ENCODE assay signal across 1 cellular context in the genomic region with DNA sequence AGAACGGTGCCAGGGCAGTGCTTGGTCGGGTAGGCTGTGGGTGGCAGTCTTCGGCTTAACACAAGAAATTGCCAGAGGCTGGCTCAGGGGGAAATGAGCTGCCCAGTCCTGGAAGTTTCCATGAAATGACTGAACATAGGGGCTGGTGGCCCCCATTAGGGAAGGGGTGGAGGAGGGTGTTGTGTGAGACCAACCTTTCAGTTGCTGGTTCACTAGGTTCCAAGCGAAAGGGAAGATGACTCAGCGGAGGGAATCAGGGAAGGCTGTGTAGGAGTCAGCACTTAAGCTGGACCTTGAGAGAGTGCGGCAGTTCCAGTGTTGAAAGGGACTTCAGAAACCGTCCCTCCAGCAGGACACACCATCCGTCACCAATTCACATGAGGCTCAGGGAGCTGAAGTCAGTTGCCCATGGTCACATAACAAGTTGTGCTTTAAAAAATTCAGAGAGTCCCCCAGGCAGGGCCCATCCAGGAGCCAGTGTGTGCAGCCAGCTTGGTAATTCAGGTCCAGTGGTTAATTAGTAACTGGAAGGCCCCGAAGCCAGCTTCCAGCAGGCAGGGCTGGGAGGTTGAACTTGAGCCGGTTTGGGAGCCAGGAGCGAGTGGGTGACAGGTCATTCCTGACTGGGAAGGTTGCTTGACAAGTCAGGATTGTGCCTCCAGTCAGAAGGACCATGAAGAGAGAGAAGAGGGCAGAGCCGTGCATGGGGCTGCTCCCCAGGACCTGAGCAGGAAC.
TF ChIP-seq lines count a peak whose summit lies in the region.

A gene (plus strand): TSS at position 616 of the 735 bp plus-strand sequence. CDS start 7,469 bp downstream, outside the sequence.

TF ChIP-seq in WTC11, 78 proteins besides CTCF, POLR2A, EP300 and RAD21:
- TF ChIP-seq, protein P1, sequence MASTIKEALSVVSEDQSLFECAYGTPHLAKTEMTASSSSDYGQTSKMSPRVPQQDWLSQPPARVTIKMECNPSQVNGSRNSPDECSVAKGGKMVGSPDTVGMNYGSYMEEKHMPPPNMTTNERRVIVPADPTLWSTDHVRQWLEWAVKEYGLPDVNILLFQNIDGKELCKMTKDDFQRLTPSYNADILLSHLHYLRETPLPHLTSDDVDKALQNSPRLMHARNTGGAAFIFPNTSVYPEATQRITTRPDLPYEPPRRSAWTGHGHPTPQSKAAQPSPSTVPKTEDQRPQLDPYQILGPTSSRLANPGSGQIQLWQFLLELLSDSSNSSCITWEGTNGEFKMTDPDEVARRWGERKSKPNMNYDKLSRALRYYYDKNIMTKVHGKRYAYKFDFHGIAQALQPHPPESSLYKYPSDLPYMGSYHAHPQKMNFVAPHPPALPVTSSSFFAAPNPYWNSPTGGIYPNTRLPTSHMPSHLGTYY (CRISPR knock-in tag; IDR thresholded peaks at IDR 0.05) = no peak
- TF ChIP-seq, protein P2, sequence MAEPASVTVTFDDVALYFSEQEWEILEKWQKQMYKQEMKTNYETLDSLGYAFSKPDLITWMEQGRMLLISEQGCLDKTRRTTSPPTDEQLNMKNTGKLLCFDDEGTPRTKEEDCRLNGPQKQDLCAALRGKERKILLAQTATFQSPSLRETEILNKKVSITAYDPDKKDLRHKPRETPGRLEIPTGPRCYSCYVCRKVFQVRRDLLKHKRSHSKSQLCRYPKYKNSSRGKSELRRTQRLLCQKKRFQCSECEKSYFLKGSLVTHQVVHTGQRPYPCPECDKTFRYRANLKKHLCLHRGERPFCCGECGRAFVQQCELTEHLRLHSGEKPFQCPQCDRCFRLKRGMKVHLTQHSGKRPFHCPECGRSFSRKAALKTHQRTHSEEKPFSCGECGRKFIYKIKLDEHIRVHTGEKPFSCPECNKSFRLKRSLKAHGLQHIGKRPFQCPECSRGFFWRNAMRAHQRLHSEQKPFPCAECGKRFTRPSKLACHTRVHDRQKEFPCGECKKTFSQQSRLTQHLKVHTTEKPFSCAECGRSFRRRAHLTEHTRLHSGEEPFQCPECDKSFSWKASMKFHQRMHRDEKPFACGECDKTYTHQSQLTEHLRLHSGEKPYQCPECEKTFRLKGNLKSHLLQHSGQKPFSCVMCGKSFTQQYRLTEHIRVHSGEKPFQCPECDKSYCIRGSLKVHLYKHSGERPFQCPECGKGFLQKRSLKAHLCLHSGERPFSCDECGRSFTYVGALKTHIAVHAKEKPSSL (CRISPR knock-in tag; conservative IDR thresholded peaks at IDR 0.05) = no peak
- TF ChIP-seq KAT7 (CRISPR knock-in tag; IDR thresholded peaks at IDR 0.05; ENCODE audit: borderline replicate concordance) (no peak), FOXJ3 (CRISPR knock-in tag; IDR thresholded peaks at IDR 0.05; ENCODE audit: borderline replicate concordance) (no peak), GABPB1 (CRISPR knock-in tag; IDR thresholded peaks at IDR 0.05) (0 out of 2 replicates have a peak, but pooled peaks have one; percentile 30)
- TF ChIP-seq, protein P3, sequence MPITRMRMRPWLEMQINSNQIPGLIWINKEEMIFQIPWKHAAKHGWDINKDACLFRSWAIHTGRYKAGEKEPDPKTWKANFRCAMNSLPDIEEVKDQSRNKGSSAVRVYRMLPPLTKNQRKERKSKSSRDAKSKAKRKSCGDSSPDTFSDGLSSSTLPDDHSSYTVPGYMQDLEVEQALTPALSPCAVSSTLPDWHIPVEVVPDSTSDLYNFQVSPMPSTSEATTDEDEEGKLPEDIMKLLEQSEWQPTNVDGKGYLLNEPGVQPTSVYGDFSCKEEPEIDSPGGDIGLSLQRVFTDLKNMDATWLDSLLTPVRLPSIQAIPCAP (CRISPR knock-in tag; IDR thresholded peaks at IDR 0.05) = no peak
